ENCODE assay signal across 1 cellular context in the genomic region with DNA sequence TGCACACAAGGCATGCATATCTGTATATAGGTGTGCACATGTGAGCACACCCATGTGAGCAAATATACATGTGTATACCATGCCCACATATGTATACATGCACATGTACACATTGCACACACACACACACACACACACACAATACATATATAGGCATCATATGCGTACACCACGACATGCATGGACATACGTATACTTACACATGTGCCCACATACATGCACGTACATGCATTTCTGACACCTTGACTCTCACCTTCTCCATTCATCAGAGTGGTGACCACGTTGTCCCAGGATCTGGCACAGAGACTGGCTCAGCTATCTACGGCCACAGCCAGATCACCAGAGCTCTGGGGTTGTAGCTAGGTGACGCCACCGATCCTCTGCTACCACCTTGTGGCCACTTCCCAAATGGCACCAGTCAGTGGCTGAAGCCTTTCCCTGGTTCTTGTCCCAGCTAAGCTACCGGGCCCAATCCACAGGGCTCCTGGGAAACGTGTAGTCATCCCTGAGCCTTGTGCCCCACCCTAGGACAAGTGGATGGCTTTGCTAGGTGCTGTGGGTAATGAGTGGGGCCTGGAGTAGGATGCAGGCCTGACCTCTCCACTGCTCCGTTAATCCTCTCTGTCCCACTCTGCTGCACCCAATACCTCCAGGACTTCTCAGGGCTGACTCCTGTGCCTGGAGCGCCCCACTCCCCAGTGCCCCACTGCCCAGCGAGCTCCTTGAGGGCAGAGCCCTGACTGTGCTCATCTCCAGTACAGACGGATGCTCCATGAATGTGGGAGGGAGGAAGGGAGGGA.
A peak's percentile ranks its signal among the peaks of the same experiment; 100 is the strongest.
TF ChIP-seq lines count a peak whose summit lies in the region.

No MANE protein-coding gene starts in this region.

TF ChIP-seq in neural cell, 6 proteins besides CTCF, POLR2A, EP300 and RAD21 (continued from another document):
- TF ChIP-seq, protein P1, sequence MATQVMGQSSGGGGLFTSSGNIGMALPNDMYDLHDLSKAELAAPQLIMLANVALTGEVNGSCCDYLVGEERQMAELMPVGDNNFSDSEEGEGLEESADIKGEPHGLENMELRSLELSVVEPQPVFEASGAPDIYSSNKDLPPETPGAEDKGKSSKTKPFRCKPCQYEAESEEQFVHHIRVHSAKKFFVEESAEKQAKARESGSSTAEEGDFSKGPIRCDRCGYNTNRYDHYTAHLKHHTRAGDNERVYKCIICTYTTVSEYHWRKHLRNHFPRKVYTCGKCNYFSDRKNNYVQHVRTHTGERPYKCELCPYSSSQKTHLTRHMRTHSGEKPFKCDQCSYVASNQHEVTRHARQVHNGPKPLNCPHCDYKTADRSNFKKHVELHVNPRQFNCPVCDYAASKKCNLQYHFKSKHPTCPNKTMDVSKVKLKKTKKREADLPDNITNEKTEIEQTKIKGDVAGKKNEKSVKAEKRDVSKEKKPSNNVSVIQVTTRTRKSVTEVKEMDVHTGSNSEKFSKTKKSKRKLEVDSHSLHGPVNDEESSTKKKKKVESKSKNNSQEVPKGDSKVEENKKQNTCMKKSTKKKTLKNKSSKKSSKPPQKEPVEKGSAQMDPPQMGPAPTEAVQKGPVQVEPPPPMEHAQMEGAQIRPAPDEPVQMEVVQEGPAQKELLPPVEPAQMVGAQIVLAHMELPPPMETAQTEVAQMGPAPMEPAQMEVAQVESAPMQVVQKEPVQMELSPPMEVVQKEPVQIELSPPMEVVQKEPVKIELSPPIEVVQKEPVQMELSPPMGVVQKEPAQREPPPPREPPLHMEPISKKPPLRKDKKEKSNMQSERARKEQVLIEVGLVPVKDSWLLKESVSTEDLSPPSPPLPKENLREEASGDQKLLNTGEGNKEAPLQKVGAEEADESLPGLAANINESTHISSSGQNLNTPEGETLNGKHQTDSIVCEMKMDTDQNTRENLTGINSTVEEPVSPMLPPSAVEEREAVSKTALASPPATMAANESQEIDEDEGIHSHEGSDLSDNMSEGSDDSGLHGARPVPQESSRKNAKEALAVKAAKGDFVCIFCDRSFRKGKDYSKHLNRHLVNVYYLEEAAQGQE (IDR thresholded peaks at IDR 0.05; ENCODE audit: borderline replicate concordance): no peak
- peak; percentile 37 for TF ChIP-seq MXI1 (conservative IDR thresholded peaks at IDR 0.05; ENCODE audit: poor library complexity, severe bottlenecking)
